Comparison of ENCODE assay signal across 9 cellular contexts in genomic region chr11:36131719-36132349, GRCh38.
DNase-seq lines count a peak whose midpoint lies in the region; FAIRE-seq and TF ChIP-seq lines count a peak whose summit lies in the region.
"Had no signal": no experiment of that assay in that cellular context is flagged by ENCODE, and none has a peak within 500 bp of the region (broad histone marks: within the 10 kb centered on the region; RNA-seq: fewer than 3 reads in every experiment).

No MANE protein-coding gene starts in this region.

- no peaks in the 10 kb centered on the region for H3K27me3 ChIP-seq in CD8-positive, alpha-beta memory T cell (ENCODE audit: insufficient read depth, low read length, poor library complexity, severe bottlenecking)

- H3K27ac ChIP-seq in CD8-positive, alpha-beta memory T cell (ENCODE audit: low read depth, low read length): no peak overlapping the region

- POLR2A ChIA-PET in CD8-positive, alpha-beta memory T cell (lab: Charles Lee): no interaction called here

- H3K9me3 ChIP-seq in CD8-positive, alpha-beta memory T cell (ENCODE audit: low read length): no peaks in the 10 kb centered on the region

- no peaks in the 10 kb centered on the region for H3K4me1 ChIP-seq in CD8-positive, alpha-beta memory T cell (ENCODE audit: insufficient read depth, low read length)

- H3K36me3 Mint-ChIP-seq in CD8-positive, alpha-beta memory T cell: no peaks in the 10 kb centered on the region

- peak; percentile 76 for FAIRE-seq in GM12891 (lab: Jason Lieb, UNC)

- no peak overlapping the region for H3K27ac Mint-ChIP-seq in CD8-positive, alpha-beta memory T cell
- H3K27ac Mint-ChIP-seq: T-helper 1 cell treated with Interleukin-12 subunit alpha and Interleukin-12 subunit beta and Interleukin-4 antibody, amounts not matched to agents 30 μg/mL and 1 μg/mL, for 36 hours had no signal

- H3K36me3 ChIP-seq in CD8-positive, alpha-beta memory T cell (ENCODE audit: insufficient read depth, low read length): no peaks in the 10 kb centered on the region

- H3K4me1 Mint-ChIP-seq in CD8-positive, alpha-beta memory T cell: no peaks in the 10 kb centered on the region

- no peak for TF ChIP-seq POLR2A in GM12891 (IDR thresholded peaks at IDR 0.05; ENCODE audit: low read depth, low read length)

- H3K9me3 Mint-ChIP-seq in CD8-positive, alpha-beta memory T cell: no peaks in the 10 kb centered on the region
- H3K9me3 Mint-ChIP-seq: T-helper 1 cell treated with Interleukin-12 subunit alpha and Interleukin-12 subunit beta and Interleukin-4 antibody, amounts not matched to agents 30 μg/mL and 1 μg/mL, for 36 hours had no signal

- no peak overlapping the region for H3K4me3 ChIP-seq in cardiac fibroblast (replicated peaks in 1 of 2; ENCODE audit: low read depth in 2 of 2, low read length in 2 of 2)
- no peak overlapping the region for H3K4me3 ChIP-seq in CD8-positive, alpha-beta memory T cell (ENCODE audit: low read length)

- CTCF ChIA-PET in CD8-positive, alpha-beta memory T cell (lab: Charles Lee): interaction anchor here (1.8 kb wide), 1 partner anchor 310 kb away, joined by 5 read pairs; no protein-coding TSS in a partner anchor

- DNase-seq in GM12891 (ENCODE audit: insufficient read length, low spot score) (peak; percentile 33), NCI-H524 (lab: John Stamatoyannopoulos, UW) (peak; percentile 48 to 66), cardiac fibroblast (ENCODE audit: low read depth in 2 of 2) (peak; percentile 75 to 81), kidney tubule cell (ENCODE audit: low spot score) (peak; percentile 29), ureter (ENCODE audit: low spot score) (peak; percentile 53), NCI-H1436 (lab: John Stamatoyannopoulos, UW) (no peak), KG1 (lab: John Stamatoyannopoulos, UW) (no peak)
- no peak for DNase-seq in CD8-positive, alpha-beta memory T cell

- H3K4me3 Mint-ChIP-seq in CD8-positive, alpha-beta memory T cell: no peak overlapping the region
- H3K4me3 Mint-ChIP-seq: T-helper 1 cell treated with Interleukin-12 subunit alpha and Interleukin-12 subunit beta and Interleukin-4 antibody, amounts not matched to agents 30 μg/mL and 1 μg/mL, for 36 hours had no signal

- peaks cover 11 to 29% of the 10 kb centered on the region in 2 donors for H3K27me3 Mint-ChIP-seq in CD8-positive, alpha-beta memory T cell

- TF ChIP-seq CTCF in cardiac fibroblast (IDR thresholded peaks at IDR 0.05; ENCODE audit: low read depth, low read length): peak; percentile 82

TF ChIP-seq in GM12891, 5 proteins besides CTCF, POLR2A, EP300 and RAD21:
- TF ChIP-seq PAX5 (IDR thresholded peaks at IDR 0.05; ENCODE audit: insufficient read depth, low read length, severe bottlenecking) (no peak), SPI1 (IDR thresholded peaks at IDR 0.05; ENCODE audit: low read depth, low read length) (no peak), TAF1 (IDR thresholded peaks at IDR 0.05; ENCODE audit: low read depth, low read length) (no peak), POLR2AphosphoS5 (IDR thresholded peaks at IDR 0.05; ENCODE audit: low read depth, low read length) (no peak), POU2F2 (IDR thresholded peaks at IDR 0.05; ENCODE audit: low read depth, low read length) (no peak)

Comparison
In these comparisons a context has a peak if more than half of its experiments do, and no peak if none do; other contexts are left out.
1. DNase-seq: peak in GM12891 (single experiment), NCI-H524 (2 of 2), cardiac fibroblast (2 of 2), kidney tubule cell (single experiment) and ureter (single experiment); none in NCI-H1436 (single experiment), CD8-positive, alpha-beta memory T cell (0 of 5) and KG1 (single experiment).